ENCODE assay signal across 12 cellular contexts in genomic region chr5:78597858-78598415, GRCh38. TPM values are rescaled to one million over a fixed set of nuclear protein-coding genes. Genes with fewer than 3 reads are reported as not detected.
DNase-seq lines count a peak whose midpoint lies in the region; ATAC-seq, FAIRE-seq and TF ChIP-seq lines count a peak whose summit lies in the region.
"Had no signal": no experiment of that assay in that cellular context is flagged by ENCODE, and none has a peak within 500 bp of the region (broad histone marks: within the 10 kb centered on the region; RNA-seq: fewer than 3 reads in every experiment).

No MANE protein-coding gene starts in this region.

- peaks cover 2% of the 10 kb centered on the region; the same call in 1 of the 2 replicates for H3K79me2 ChIP-seq in GM12878 (ENCODE audit: control insufficient read depth, insufficient read depth, low read length)
- H3K79me2 ChIP-seq in hepatocyte, result peaks cover 63% of the 10 kb centered on the region

- intact Hi-C loops in GM12878 (cut with micrococcal nuclease; ENCODE audit: unreplicated experiment), result no loop called here
- intact Hi-C loops in right cardiac atrium (cut with DNase I), result no loop called here

- no peak overlapping the region for H3K9ac ChIP-seq in GM12878 (ENCODE audit: control insufficient read depth, insufficient read depth, low read length)

- FAIRE-seq in GM12878 (lab: Jason Lieb, UNC), result no peak

- in situ Hi-C loops in GM12878 (cut with MboI) (no loop called here), KBM-7 (cut with MboI; ENCODE audit: low pct_unique_long_range_greater_than_20kb, low sequenced_read_pairs) (no loop called here)

- H3K27me3 ChIP-seq in GM12878 (replicated peaks in 1 of 2; ENCODE audit: control insufficient read depth in 2 of 2, insufficient read depth in 2 of 2, low read length in 1 of 2), result no peaks in the 10 kb centered on the region
- H3K27me3 ChIP-seq in hepatocyte, result no peaks in the 10 kb centered on the region
- no peaks in the 10 kb centered on the region for H3K27me3 ChIP-seq in right cardiac atrium (ENCODE audit: control insufficient read depth, insufficient read depth)
- H3K27me3 ChIP-seq: esophagus squamous epithelium had no signal

- peaks cover 13% of the 10 kb centered on the region for H3K4me1 ChIP-seq in GM12878 (ENCODE audit: control insufficient read depth, insufficient read depth, low read length)
- H3K4me1 ChIP-seq in hepatocyte (ENCODE audit: insufficient read depth), result peaks cover 63% of the 10 kb centered on the region
- H3K4me1 ChIP-seq in urinary bladder (ENCODE audit: insufficient read depth), result no peaks in the 10 kb centered on the region
- H3K4me1 ChIP-seq in right cardiac atrium (ENCODE audit: control insufficient read depth, insufficient read depth, low read length), result peaks cover 7% of the 10 kb centered on the region

- ATAC-seq in GM12878, result no peak
- ATAC-seq in right cardiac atrium, result no peak
- ATAC-seq: activated CD8-positive, alpha-beta T cell treated with anti-CD3 and anti-CD28 coated beads for 36 hours had no signal

- H3K4me2 ChIP-seq in GM12878 (ENCODE audit: control insufficient read depth, insufficient read depth), result no peak overlapping the region
- H3K4me2 ChIP-seq in hepatocyte, result no peak overlapping the region

- peak overlapping the region; percentile 39 for H3K4me3 Mint-ChIP-seq in HFFc6
- H3K4me3 Mint-ChIP-seq: activated CD8-positive, alpha-beta T cell treated with anti-CD3 and anti-CD28 coated beads for 36 hours had no signal

- H3K27ac Mint-ChIP-seq in HFFc6, result peak overlapping the region; percentile 94
- H3K27ac Mint-ChIP-seq: activated CD8-positive, alpha-beta T cell treated with anti-CD3 and anti-CD28 coated beads for 36 hours had no signal

- H4K20me1 ChIP-seq in GM12878 (ENCODE audit: control insufficient read depth, insufficient read depth), result no peaks in the 10 kb centered on the region
- no peaks in the 10 kb centered on the region for H4K20me1 ChIP-seq in hepatocyte (ENCODE audit: insufficient read depth, poor library complexity, severe bottlenecking)

- no peaks in the 10 kb centered on the region for H3K9me3 Mint-ChIP-seq in HFFc6
- H3K9me3 Mint-ChIP-seq: activated CD8-positive, alpha-beta T cell treated with anti-CD3 and anti-CD28 coated beads for 36 hours had no signal

- no peak for TF ChIP-seq POLR2A in GM12878 (IDR thresholded peaks at IDR 0.05; ENCODE audit: low read depth, low read length)

- H3K27me3 Mint-ChIP-seq in HFFc6 (ENCODE audit: insufficient read depth), result peaks cover 2% of the 10 kb centered on the region; the same call in 1 of the 2 replicates
- H3K27me3 Mint-ChIP-seq: activated CD8-positive, alpha-beta T cell treated with anti-CD3 and anti-CD28 coated beads for 36 hours had no signal

- POLR2A ChIA-PET in GM12878 (lab: Charles Lee), result no interaction called here

- H3K4me3 ChIP-seq in GM12878 (no peak overlapping the region), hepatocyte (no peak overlapping the region), urinary bladder (ENCODE audit: low read depth, low read length) (no peak overlapping the region), right cardiac atrium (ENCODE audit: low read length) (no peak overlapping the region)
- H3K4me3 ChIP-seq: esophagus squamous epithelium had no signal

- TF ChIP-seq CTCF in HFFc6 (IDR thresholded peaks at IDR 0.05), result no peak
- TF ChIP-seq CTCF in GM12878 (IDR thresholded peaks at IDR 0.05 in 2 of 3, conservative IDR thresholded peaks at IDR 0.05 in 1 of 3; ENCODE audit: control insufficient read depth in 2 of 3, extremely low read depth in 1 of 3, insufficient read depth in 1 of 3, low read depth in 3 of 3, low read length in 3 of 3), result no peak
- TF ChIP-seq CTCF in hepatocyte (IDR thresholded peaks at IDR 0.05; ENCODE audit: poor library complexity), result no peak

- H3K27ac ChIP-seq in GM12878 (ENCODE audit: control insufficient read depth, insufficient read depth) (no peak overlapping the region), hepatocyte (peak overlapping the region; percentile 31), urinary bladder (ENCODE audit: low read depth) (peak overlapping the region; percentile 5), right cardiac atrium (ENCODE audit: low read length) (no peak overlapping the region)

- H3K36me3 Mint-ChIP-seq in HFFc6 (ENCODE audit: low read depth), result no peaks in the 10 kb centered on the region

- H3K9me2 ChIP-seq in hepatocyte (replicated peaks; ENCODE audit: insufficient read depth), result no peaks in the 10 kb centered on the region

- CTCF ChIA-PET in GM12878 (lab: Yijun Ruan, JAX), result interaction anchor here (1.4 kb wide), 1 partner anchor 15 kb away, joined by 3 read pairs; no protein-coding TSS in a partner anchor

- no peak for TF ChIP-seq EP300 in GM12878 (IDR thresholded peaks at IDR 0.05; ENCODE audit: borderline replicate concordance in 1 of 2, control insufficient read depth in 1 of 2, low read depth in 2 of 2, low read length in 2 of 2)

- H2AFZ ChIP-seq in GM12878 (ENCODE audit: control insufficient read depth, low read depth, low read length) (no peak overlapping the region), hepatocyte (no peak overlapping the region)

- H3K36me3 ChIP-seq in GM12878 (ENCODE audit: control insufficient read depth in 2 of 2, insufficient read depth in 2 of 2, low read length in 1 of 2), result peaks cover 2 to 4% of the 10 kb centered on the region in 2 experiments; a peak in 2 of 4 replicates
- H3K36me3 ChIP-seq in hepatocyte (replicated peaks; ENCODE audit: insufficient read depth, low read depth), result no peaks in the 10 kb centered on the region
- H3K36me3 ChIP-seq in urinary bladder (ENCODE audit: insufficient read depth), result no peaks in the 10 kb centered on the region
- H3K36me3 ChIP-seq: esophagus squamous epithelium had no signal

- no peak for TF ChIP-seq RAD21 in GM12878 (IDR thresholded peaks at IDR 0.05; ENCODE audit: insufficient read depth, low read depth, low read length)

- H3K4me1 Mint-ChIP-seq in HFFc6 (ENCODE audit: low read depth), result peaks cover 84% of the 10 kb centered on the region

- RAD21 ChIA-PET in GM12878 (lab: Charles Lee; ENCODE audit: unreplicated experiment), result no interaction called here

- BruUV-seq in GM12878 (replicated peaks; lab: Mats Ljungman, UMichigan), result no TSS peak

- 100% methylated on average over 1 of the region's 1 CpG for WGBS in GM12878 (ENCODE audit: insufficient coverage, insufficient replicate concordance, low lambda C conversion rate, missing lambda C conversion rate)
- 93% methylated on average over 1 of the region's 1 CpG for WGBS in hepatocyte (ENCODE audit: low lambda C conversion rate, missing lambda C conversion rate)
- WGBS in urinary bladder, result 99% methylated on average over 1 of the region's 1 CpG
- WGBS in right cardiac atrium, result 99% methylated on average over 1 of the region's 1 CpG

- no peaks in the 10 kb centered on the region for H3K9me3 ChIP-seq in GM12878 (replicated peaks; ENCODE audit: control insufficient read depth, insufficient read depth, low read length)
- no peaks in the 10 kb centered on the region for H3K9me3 ChIP-seq in hepatocyte (ENCODE audit: low read depth)
- no peaks in the 10 kb centered on the region for H3K9me3 ChIP-seq in right cardiac atrium (ENCODE audit: control insufficient read depth, low read length)
- H3K9me3 ChIP-seq: esophagus squamous epithelium had no signal

- DNase-seq in HFFc6, result peak; percentile 40
- DNase-seq in GM12878 (ENCODE audit: low read depth, low spot score), result no peak
- DNase-seq in hepatocyte (ENCODE audit: low spot score), result no peak
- no peak for DNase-seq in KBM-7
- DNase-seq in effector CD8-positive, alpha-beta T cell (lab: John Stamatoyannopoulos, UW), result no peak
- no peak for DNase-seq in right cardiac atrium
- DNase-seq: activated CD8-positive, alpha-beta T cell treated with anti-CD3 and anti-CD28 coated beads for 36 hours; activated effector memory CD4-positive, alpha-beta T cell treated with anti-CD3 and anti-CD28 coated beads, Interleukin-2, amount 50 U/mL, for 16 hours; caudate nucleus; esophagus squamous epithelium had no signal

- SMC1A ChIA-PET in GM12878 (lab: Charles Lee; ENCODE audit: uncharacterized antibody, unreplicated experiment), result interaction anchor here (0.8 to 1.2 kb wide), 2 partner anchors 21 to 53 kb away, joined by 3 to 5 read pairs; no protein-coding TSS in a partner anchor

TF ChIP-seq in GM12878, 131 proteins besides CTCF, POLR2A, EP300 and RAD21:
- TF ChIP-seq HDAC2 (IDR thresholded peaks at IDR 0.05) (no peak), ATF7 (IDR thresholded peaks at IDR 0.05; ENCODE audit: low read depth) (peak; percentile 67)

RNA-seq across cellular contexts. Expression of gene LHFPL2, which starts 50.6 kb away (rescaled TPM):
- 10 to 100 TPM; 14.4 to 18.9 (median 16.7) TPM for total RNA-seq in HFFc6 (2021; fragmentation: NEBNext Ultra II Directional; extraction: Animal tissue kit (Norgen Biotek cat#: 25700))
- total RNA-seq in GM12878 (2013; cell fraction: nucleolus; rRNA removed), result 67.2 and 79.0 TPM in 2 replicates
- total RNA-seq in GM12878 (2014; rRNA removed) (15.1 and 15.5 TPM in 2 replicates), GM12878 (2014; rRNA removed; fragmentation: Illumina TruSeq; extraction: Trizol) (14.1 and 14.3 TPM in 2 replicates), GM12878 (2021) (18.9 and 21.8 TPM in 2 replicates), hepatocyte (38.0 and 39.9 TPM in 2 replicates), urinary bladder (146 TPM), right cardiac atrium (10 to 100 TPM in 3 of 4 donors, 1 to 10 TPM in 1; 9.7 to 21.4 (median 10.9) TPM)
- 13.4 TPM for polyA plus RNA-seq in GM12878 (2011; ENCODE audit: low read depth)
- polyA plus RNA-seq in GM12878 (2011; rRNA removed) (11.2 and 14.2 TPM in 2 replicates), GM12878 (2014; fragmentation: Illumina TruSeq; extraction: Trizol) (14.6 and 17.1 TPM in 2 replicates), GM12878 (2014; fragmentation: Nextera tagmentation; extraction: Ambion mirVana) (1 to 10 TPM; 4.1 to 4.5 TPM), GM12878 (2014; rRNA removed) (10.8 and 13.7 TPM in 2 replicates), GM12878 (2016; fragmentation: Nextera tagmentation; extraction: Ambion mirVana) (1 to 10 TPM; 5.6 to 7.0 TPM), hepatocyte (10.2 and 15.6 TPM in 2 replicates), urinary bladder (19.2 TPM), right cardiac atrium (5.6 TPM)
- 9.4 and 10.7 TPM in 2 replicates for polyA plus RNA-seq in GM12878 (2011; cell fraction: cytosol; rRNA removed)
- polyA plus RNA-seq in GM12878 (2011; cell fraction: nucleus; rRNA removed), result 11.3 and 16.0 TPM in 2 replicates
- polyA plus RNA-seq in GM12878 (2012), result 16.1 and 17.3 TPM in 2 replicates
- 22.4 and 25.5 TPM in 2 replicates for polyA minus RNA-seq in GM12878 (2011; rRNA and poly(A)+ RNA removed)
- 11.3 and 12.8 TPM in 2 replicates for polyA minus RNA-seq in GM12878 (2011; cell fraction: cytosol; rRNA and poly(A)+ RNA removed)
- polyA minus RNA-seq in GM12878 (2011; cell fraction: nucleus; rRNA and poly(A)+ RNA removed), result 19.9 and 41.5 TPM in 2 replicates
- total RNA-seq: T-helper 2 cell treated with Interferon-gamma antibody and Interleukin-4, amounts not matched to agents 100 ng/mL and 5 ng/mL, for 36 hours had no signal

Comparison
In these comparisons a context has a peak if more than half of its experiments do, and no peak if none do; other contexts are left out.
1. H3K27ac ChIP-seq: peak in hepatocyte (single experiment) and urinary bladder (single experiment); none in GM12878 (single experiment) and right cardiac atrium (single experiment).